Comparison of ENCODE assay signal across 1 cellular context in genomic region chr16:80569440-80570105, GRCh38.
TF ChIP-seq lines count a peak whose summit lies in the region.

No MANE protein-coding gene starts in this region.

TF ChIP-seq in K562, 482 proteins besides CTCF, POLR2A, EP300 and RAD21 (continued from another document):
- TF ChIP-seq, protein P1, sequence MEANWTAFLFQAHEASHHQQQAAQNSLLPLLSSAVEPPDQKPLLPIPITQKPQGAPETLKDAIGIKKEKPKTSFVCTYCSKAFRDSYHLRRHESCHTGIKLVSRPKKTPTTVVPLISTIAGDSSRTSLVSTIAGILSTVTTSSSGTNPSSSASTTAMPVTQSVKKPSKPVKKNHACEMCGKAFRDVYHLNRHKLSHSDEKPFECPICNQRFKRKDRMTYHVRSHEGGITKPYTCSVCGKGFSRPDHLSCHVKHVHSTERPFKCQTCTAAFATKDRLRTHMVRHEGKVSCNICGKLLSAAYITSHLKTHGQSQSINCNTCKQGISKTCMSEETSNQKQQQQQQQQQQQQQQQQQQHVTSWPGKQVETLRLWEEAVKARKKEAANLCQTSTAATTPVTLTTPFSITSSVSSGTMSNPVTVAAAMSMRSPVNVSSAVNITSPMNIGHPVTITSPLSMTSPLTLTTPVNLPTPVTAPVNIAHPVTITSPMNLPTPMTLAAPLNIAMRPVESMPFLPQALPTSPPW (CRISPR knock-in tag; IDR thresholded peaks at IDR 0.05): peak; percentile 50
- peak; percentile 64 for TF ChIP-seq FOSL1 (tag; conservative IDR thresholded peaks at IDR 0.05)
- no peak; the same call in 1 of the 2 replicates for TF ChIP-seq JUND (IDR thresholded peaks at IDR 0.05; ENCODE audit: borderline replicate concordance, low read depth, low read length)
- no peak for TF ChIP-seq JUND (tag; IDR thresholded peaks at IDR 0.05; ENCODE audit: borderline replicate concordance, low read depth, low read length)
- TF ChIP-seq KAT8 (IDR thresholded peaks at IDR 0.05; ENCODE audit: low read depth): no peak
- TF ChIP-seq NR2C1 (IDR thresholded peaks at IDR 0.05): no peak
- TF ChIP-seq NR2C1 (tag; IDR thresholded peaks at IDR 0.05): no peak
